18 cellular contexts compared by ENCODE assay signal in the genomic region with DNA sequence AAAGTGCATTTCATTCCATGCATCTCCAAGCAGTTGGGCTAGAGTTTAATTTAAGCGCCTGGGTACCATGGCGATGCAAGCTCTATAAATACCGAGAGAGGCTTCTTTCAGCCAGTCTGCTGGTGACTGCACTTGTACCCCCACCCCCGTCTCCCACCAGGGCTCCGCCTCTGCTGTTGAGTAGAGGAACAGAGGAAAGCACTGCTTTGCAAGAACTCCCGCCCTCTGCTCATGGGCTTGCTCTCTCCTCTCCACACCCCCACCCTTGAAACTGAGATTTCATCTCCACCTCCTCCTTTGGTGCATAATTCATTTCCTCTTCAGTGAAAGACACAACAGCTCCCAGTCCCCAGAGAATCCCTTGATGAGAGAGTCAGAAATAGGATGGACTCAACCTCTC. TPM values are rescaled to one million over a fixed set of nuclear protein-coding genes. Genes with fewer than 3 reads are reported as not detected.
A peak's percentile ranks its signal among the peaks of the same experiment; 100 is the strongest.
DNase-seq lines count a peak whose midpoint lies in the region; ATAC-seq and TF ChIP-seq lines count a peak whose summit lies in the region.
"Had no signal": no experiment of that assay in that cellular context is flagged by ENCODE, and none has a peak within 500 bp of the region (broad histone marks: within the 10 kb centered on the region; RNA-seq: fewer than 3 reads in every experiment).

No MANE protein-coding gene starts in this region.

- no peaks in the 10 kb centered on the region for H3K9me3 ChIP-seq in H9 (ENCODE audit: control insufficient read depth, low read depth, low read length)

- H3K23ac ChIP-seq in H9 (ENCODE audit: insufficient read length, low read depth, low read length): no peak overlapping the region

- H4K8ac ChIP-seq in H9 (replicated peaks; ENCODE audit: insufficient read length, low read depth, low read length): no peak overlapping the region

- no peak overlapping the region for H3K9ac ChIP-seq in H9 (ENCODE audit: extremely low read depth, insufficient read length, low read length)

- H3K4ac ChIP-seq in H9 (ENCODE audit: low read depth, low read length): no peak overlapping the region

- H3K4me1 Mint-ChIP-seq in H9: peaks cover 37 to 51% of the 10 kb centered on the region in 2 experiments
- peaks cover 49% of the 10 kb centered on the region for H3K4me1 Mint-ChIP-seq in WTC11
- H3K4me1 Mint-ChIP-seq in neural crest cell: peaks cover 12% of the 10 kb centered on the region
- H3K4me1 Mint-ChIP-seq: activated naive CD4-positive, alpha-beta T cell treated with anti-CD3 and anti-CD28 coated beads, Interleukin-2, amount 50 U/mL, for 24 hours had no signal

- H3K27ac Mint-ChIP-seq in H9 (no peak overlapping the region), WTC11 (no peak overlapping the region; the same call in 1 of the 2 replicates), neural crest cell (ENCODE audit: unreplicated experiment) (no peak overlapping the region)
- H3K27ac Mint-ChIP-seq: activated naive CD4-positive, alpha-beta T cell treated with anti-CD3 and anti-CD28 coated beads, Interleukin-2, amount 50 U/mL, for 24 hours; memory B cell; T-helper 1 cell treated with Interleukin-12 subunit alpha and Interleukin-12 subunit beta and Interleukin-4 antibody, amounts not matched to agents 30 μg/mL and 1 μg/mL, for 36 hours had no signal

- H2BK15ac ChIP-seq in H9 (ENCODE audit: low read depth, low read length): no peak overlapping the region

- no peak overlapping the region for H4K5ac ChIP-seq in H9 (ENCODE audit: insufficient read length, low read depth, low read length)

- TF ChIP-seq CTCF in H9 (conservative IDR thresholded peaks at IDR 0.05): no peak
- TF ChIP-seq CTCF in WTC11 (IDR thresholded peaks at IDR 0.05): no peak
- no peak for TF ChIP-seq CTCF in neural crest cell (conservative IDR thresholded peaks at IDR 0.05)

- no peak overlapping the region for H3K14ac ChIP-seq in H9 (ENCODE audit: insufficient read depth, low read length)

- no peaks in the 10 kb centered on the region; a peak in 1 of 5 replicates for H3K9me3 Mint-ChIP-seq in H9
- no peaks in the 10 kb centered on the region for H3K9me3 Mint-ChIP-seq in WTC11
- peaks cover 3% of the 10 kb centered on the region for H3K9me3 Mint-ChIP-seq in neural crest cell

- H3K27ac ChIP-seq in H9 (ENCODE audit: insufficient read length, low read depth, low read length): no peak overlapping the region
- H3K27ac ChIP-seq: cardiac muscle cell, foreskin keratinocyte, stomach, uterus had no signal

- H4K91ac ChIP-seq in H9 (ENCODE audit: insufficient read length, low read depth, low read length): no peak overlapping the region

- POLR2A ChIA-PET in WTC11 (lab: Charles Lee): no interaction called here

- peak overlapping the region in 1 of 2 experiments; percentile 10; a peak in 2 of 5 replicates for H3K4me3 Mint-ChIP-seq in H9
- no peak overlapping the region; the same call in 1 of the 2 replicates for H3K4me3 Mint-ChIP-seq in WTC11
- peak overlapping the region; percentile 45 for H3K4me3 Mint-ChIP-seq in neural crest cell
- H3K4me3 Mint-ChIP-seq: activated naive CD4-positive, alpha-beta T cell treated with anti-CD3 and anti-CD28 coated beads, Interleukin-2, amount 50 U/mL, for 24 hours; memory B cell; T-helper 1 cell treated with Interleukin-12 subunit alpha and Interleukin-12 subunit beta and Interleukin-4 antibody, amounts not matched to agents 30 μg/mL and 1 μg/mL, for 36 hours had no signal

- H2BK12ac ChIP-seq in H9 (ENCODE audit: insufficient read length, low read depth, low read length): no peak overlapping the region

- H3K4me2 ChIP-seq in H9 (ENCODE audit: insufficient read depth, insufficient read length, low read length): no peak overlapping the region

- H3K27me3 Mint-ChIP-seq in H9 (ENCODE audit: low read depth): peaks cover 34% of the 10 kb centered on the region
- peaks cover 23% of the 10 kb centered on the region for H3K27me3 Mint-ChIP-seq in WTC11 (ENCODE audit: low read depth)
- H3K27me3 Mint-ChIP-seq in neural crest cell (ENCODE audit: low read depth): peaks cover 28% of the 10 kb centered on the region

- H3T11ph ChIP-seq in H9 (ENCODE audit: low read length): no peak overlapping the region

- H4K20me1 ChIP-seq in H9 (ENCODE audit: control insufficient read depth, insufficient read depth, insufficient read length): no peaks in the 10 kb centered on the region

- H3K23me2 ChIP-seq in H9 (ENCODE audit: insufficient read length, low read depth, low read length, poor library complexity, severe bottlenecking): peaks cover 4% of the 10 kb centered on the region

- no peak overlapping the region for H2BK120ac ChIP-seq in H9 (ENCODE audit: low read depth, low read length, poor library complexity, severe bottlenecking)

- no peak overlapping the region for H2AK5ac ChIP-seq in H9 (ENCODE audit: insufficient read length, low read length)

- peaks cover 4% of the 10 kb centered on the region for H3K4me1 ChIP-seq in H9 (ENCODE audit: insufficient read depth, low read length)
- H3K4me1 ChIP-seq: uterus had no signal

- DNase-seq in NCI-H2227 (lab: John Stamatoyannopoulos, UW; ENCODE audit: unreplicated experiment) (peak; percentile 8), NCI-H2227 treated with DMSO at 0.1 percent for 48 hours (lab: John Stamatoyannopoulos, UW) (no peak), H9 (peak; percentile 83), WTC11 (ENCODE audit: low spot score) (peak; percentile 73), neural crest cell (ENCODE audit: low read depth, low spot score) (no peak), NCI-H226 (no peak), retina (no peak)
- DNase-seq: ACHN; activated CD8-positive, alpha-beta memory T cell treated with anti-CD3 and anti-CD28 coated beads, Interleukin-2, amount 50 U/mL, for 48 hours; foreskin keratinocyte; stomach; uterus had no signal

- no peaks in the 10 kb centered on the region for H3K36me3 Mint-ChIP-seq in H9 (ENCODE audit: insufficient read depth in 1 of 3, low read depth in 3 of 3)
- H3K36me3 Mint-ChIP-seq in WTC11: no peaks in the 10 kb centered on the region
- H3K36me3 Mint-ChIP-seq in neural crest cell (ENCODE audit: low read depth): peaks cover 3% of the 10 kb centered on the region
- H3K36me3 Mint-ChIP-seq: activated naive CD4-positive, alpha-beta T cell treated with anti-CD3 and anti-CD28 coated beads, Interleukin-2, amount 50 U/mL, for 24 hours had no signal

- no peak overlapping the region for H2BK5ac ChIP-seq in H9 (ENCODE audit: insufficient read length, low read length)

- no peaks in the 10 kb centered on the region for H3K27me3 ChIP-seq in H9 (ENCODE audit: insufficient read depth, low read length)
- H3K27me3 ChIP-seq: foreskin keratinocyte, uterus had no signal

- no peaks in the 10 kb centered on the region for H3K79me2 ChIP-seq in H9 (ENCODE audit: insufficient read depth, low read length)

- no peak overlapping the region for H2AFZ ChIP-seq in H9 (ENCODE audit: low read length)

- H3K56ac ChIP-seq in H9 (ENCODE audit: insufficient read length, low read depth, low read length): no peak overlapping the region

- H3K79me1 ChIP-seq in H9 (ENCODE audit: insufficient read depth, low read depth, low read length, poor library complexity, severe bottlenecking): no peaks in the 10 kb centered on the region

- no peak overlapping the region for H2BK20ac ChIP-seq in H9 (ENCODE audit: low read depth, low read length, poor library complexity, severe bottlenecking)

- no CpG with 5 or more reads among the region's 6 CpGs for WGBS in H9 (ENCODE audit: extremely low coverage, insufficient read length, low lambda C conversion rate)

- CTCF ChIA-PET in WTC11 (lab: Charles Lee): interaction anchor here (0.6 to 1.6 kb wide), 3 partner anchors 9 to 26 kb away, joined by 3 to 11 read pairs (median 5); no protein-coding TSS in a partner anchor

- ATAC-seq in WTC11 (peak; percentile 81), HG03571 (IDR thresholded peaks at IDR 0.05; ENCODE audit: unreplicated experiment) (no peak)
- ATAC-seq: activated CD4-positive, CD25-positive, alpha-beta regulatory T cell treated with anti-CD3 and anti-CD28 coated beads, Interleukin-2, amount 50 U/mL, for 24 hours; foreskin keratinocyte had no signal

- no peak overlapping the region for H3K18ac ChIP-seq in H9 (ENCODE audit: insufficient read length, low read depth, low read length)

TF ChIP-seq in WTC11, 78 proteins besides CTCF, POLR2A, EP300 and RAD21 (continues in another document):
- TF ChIP-seq JAZF1 (CRISPR knock-in tag; IDR thresholded peaks at IDR 0.05) (no peak), RELA (CRISPR knock-in tag; IDR thresholded peaks at IDR 0.05; ENCODE audit: borderline replicate concordance) (no peak), CBFB (CRISPR knock-in tag; IDR thresholded peaks at IDR 0.05; ENCODE audit: low read depth) (no peak), ELF4 (CRISPR knock-in tag; IDR thresholded peaks at IDR 0.05; ENCODE audit: low read depth) (no peak)
- TF ChIP-seq, protein P1, sequence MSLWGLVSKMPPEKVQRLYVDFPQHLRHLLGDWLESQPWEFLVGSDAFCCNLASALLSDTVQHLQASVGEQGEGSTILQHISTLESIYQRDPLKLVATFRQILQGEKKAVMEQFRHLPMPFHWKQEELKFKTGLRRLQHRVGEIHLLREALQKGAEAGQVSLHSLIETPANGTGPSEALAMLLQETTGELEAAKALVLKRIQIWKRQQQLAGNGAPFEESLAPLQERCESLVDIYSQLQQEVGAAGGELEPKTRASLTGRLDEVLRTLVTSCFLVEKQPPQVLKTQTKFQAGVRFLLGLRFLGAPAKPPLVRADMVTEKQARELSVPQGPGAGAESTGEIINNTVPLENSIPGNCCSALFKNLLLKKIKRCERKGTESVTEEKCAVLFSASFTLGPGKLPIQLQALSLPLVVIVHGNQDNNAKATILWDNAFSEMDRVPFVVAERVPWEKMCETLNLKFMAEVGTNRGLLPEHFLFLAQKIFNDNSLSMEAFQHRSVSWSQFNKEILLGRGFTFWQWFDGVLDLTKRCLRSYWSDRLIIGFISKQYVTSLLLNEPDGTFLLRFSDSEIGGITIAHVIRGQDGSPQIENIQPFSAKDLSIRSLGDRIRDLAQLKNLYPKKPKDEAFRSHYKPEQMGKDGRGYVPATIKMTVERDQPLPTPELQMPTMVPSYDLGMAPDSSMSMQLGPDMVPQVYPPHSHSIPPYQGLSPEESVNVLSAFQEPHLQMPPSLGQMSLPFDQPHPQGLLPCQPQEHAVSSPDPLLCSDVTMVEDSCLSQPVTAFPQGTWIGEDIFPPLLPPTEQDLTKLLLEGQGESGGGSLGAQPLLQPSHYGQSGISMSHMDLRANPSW (CRISPR knock-in tag; conservative IDR thresholded peaks at IDR 0.05; ENCODE audit: low read depth): no peak
- TF ChIP-seq, protein P2, sequence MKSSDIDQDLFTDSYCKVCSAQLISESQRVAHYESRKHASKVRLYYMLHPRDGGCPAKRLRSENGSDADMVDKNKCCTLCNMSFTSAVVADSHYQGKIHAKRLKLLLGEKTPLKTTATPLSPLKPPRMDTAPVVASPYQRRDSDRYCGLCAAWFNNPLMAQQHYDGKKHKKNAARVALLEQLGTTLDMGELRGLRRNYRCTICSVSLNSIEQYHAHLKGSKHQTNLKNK (CRISPR knock-in tag; IDR thresholded peaks at IDR 0.05): no peak

RNA-seq across cellular contexts. Expression of a gene that starts 5.1 kb away (rescaled TPM):
- 28.2 and 30.7 TPM in 2 replicates for total RNA-seq in H9 (2021)
- 29.1 to 48.4 TPM (median 31.6 TPM) in 3 replicates for total RNA-seq in WTC11 (2021)
- total RNA-seq in neural crest cell: 13.3 and 13.7 TPM in 2 replicates

Comparison
In these comparisons a context has a peak if more than half of its experiments do, and no peak if none do; other contexts are left out.
1. DNase-seq: peak in NCI-H2227 (single experiment), H9 (single experiment) and WTC11 (single experiment); none in NCI-H2227 treated with DMSO at 0.1 percent for 48 hours (single experiment), neural crest cell (single experiment), NCI-H226 (single experiment) and retina (single experiment).